Comparison of ENCODE assay signal across 9 cellular contexts in the genomic region with DNA sequence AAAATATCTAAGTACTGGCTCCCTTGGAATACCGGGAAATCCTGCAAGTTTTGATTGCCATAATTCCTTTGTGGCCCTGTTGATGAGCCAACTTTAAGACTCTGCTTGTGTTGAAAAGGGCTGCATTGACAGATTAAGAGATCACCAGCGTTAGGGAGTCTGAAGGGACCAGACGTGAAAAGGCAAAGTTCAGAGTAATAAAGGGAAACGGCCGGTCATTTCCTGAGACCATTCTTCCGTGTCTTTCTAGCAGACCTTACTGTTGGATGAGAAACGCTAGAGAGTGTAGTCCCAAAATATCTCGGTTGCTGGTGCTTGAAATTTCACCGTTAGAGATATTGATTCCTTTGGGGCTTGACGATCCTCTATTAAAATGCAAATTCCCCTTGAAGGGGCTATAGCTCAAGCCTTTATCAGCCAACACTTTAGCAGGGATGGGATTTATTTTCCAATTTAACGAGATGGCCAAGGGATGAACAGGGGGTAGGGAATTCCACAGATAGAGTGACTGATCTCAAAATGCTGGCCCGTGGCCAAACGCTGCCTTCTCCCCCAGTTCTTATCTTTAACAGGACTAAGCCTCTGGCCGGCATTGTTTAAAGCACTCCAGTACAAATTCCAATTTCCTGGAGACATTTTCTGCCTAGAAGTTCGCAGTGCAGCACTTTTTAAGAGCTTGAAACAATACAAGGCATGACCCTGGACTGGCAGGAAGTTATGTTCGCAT.
DNase-seq lines count a peak whose midpoint lies in the region; ATAC-seq and TF ChIP-seq lines count a peak whose summit lies in the region.
"Had no signal": no experiment of that assay in that cellular context is flagged by ENCODE, and none has a peak within 500 bp of the region (broad histone marks: within the 10 kb centered on the region; RNA-seq: fewer than 3 reads in every experiment).

No MANE protein-coding gene starts in this region.

- POLR2A ChIA-PET in activated CD8-positive, alpha-beta T cell treated with anti-CD3 and anti-CD28 coated beads, Interleukin-2, amount 10 ng/mL, durations not matched to agents 7 days and 5 days (lab: Charles Lee): no interaction called here
- POLR2A ChIA-PET in activated CD8-positive, alpha-beta T cell treated with anti-CD3 and anti-CD28 coated beads for 36 hours (lab: Charles Lee): no interaction called here
- POLR2A ChIA-PET in WTC11 (lab: Charles Lee): interaction anchor here (0.7 kb wide), 1 partner anchor 28 kb away, joined by 3 read pairs; no protein-coding TSS in a partner anchor

- TF ChIP-seq CTCF in activated CD8-positive, alpha-beta T cell treated with anti-CD3 and anti-CD28 coated beads for 36 hours (IDR thresholded peaks at IDR 0.05): no peak
- TF ChIP-seq CTCF in WTC11 (IDR thresholded peaks at IDR 0.05) (no peak), smooth muscle cell (IDR thresholded peaks at IDR 0.05; ENCODE audit: borderline replicate concordance, insufficient read depth, poor library complexity, severe bottlenecking) (no peak)

- peaks cover 3% of the 10 kb centered on the region for H3K36me3 Mint-ChIP-seq in activated CD8-positive, alpha-beta T cell treated with anti-CD3 and anti-CD28 coated beads, Interleukin-2, amount 10 ng/mL, durations not matched to agents 7 days and 5 days (ENCODE audit: low read depth)
- H3K36me3 Mint-ChIP-seq in activated CD8-positive, alpha-beta T cell treated with anti-CD3 and anti-CD28 coated beads for 36 hours (ENCODE audit: low read depth): no peaks in the 10 kb centered on the region
- H3K36me3 Mint-ChIP-seq in WTC11: peaks cover 1% of the 10 kb centered on the region; the same call in 1 of the 2 replicates
- no peaks in the 10 kb centered on the region for H3K36me3 Mint-ChIP-seq in stimulated activated effector memory CD8-positive, alpha-beta T cell treated with anti-CD3 and anti-CD28 coated beads, Interleukin-12 subunit alpha, Interleukin-12 subunit beta, amount 100 ng/mL, for 72 hours

- no peak overlapping the region for H2AFZ ChIP-seq in smooth muscle cell (ENCODE audit: low read depth)

- no peak for ATAC-seq in activated CD8-positive, alpha-beta T cell treated with anti-CD3 and anti-CD28 coated beads, Interleukin-2, amount 10 ng/mL, durations not matched to agents 7 days and 5 days
- no peak for ATAC-seq in activated CD8-positive, alpha-beta T cell treated with anti-CD3 and anti-CD28 coated beads for 36 hours
- no peak for ATAC-seq in WTC11
- ATAC-seq in stimulated activated effector memory CD8-positive, alpha-beta T cell treated with anti-CD3 and anti-CD28 coated beads, Interleukin-12 subunit alpha, Interleukin-12 subunit beta, amount 100 ng/mL, for 72 hours: no peak

- no peaks in the 10 kb centered on the region for H3K9me3 ChIP-seq in iPS-20b (ENCODE audit: insufficient read depth, low read depth, low read length)
- no peaks in the 10 kb centered on the region for H3K9me3 ChIP-seq in smooth muscle cell (replicated peaks; ENCODE audit: low read depth)

- no peaks in the 10 kb centered on the region for H3K9me3 Mint-ChIP-seq in activated CD8-positive, alpha-beta T cell treated with anti-CD3 and anti-CD28 coated beads, Interleukin-2, amount 10 ng/mL, durations not matched to agents 7 days and 5 days (ENCODE audit: insufficient read depth)
- no peaks in the 10 kb centered on the region for H3K9me3 Mint-ChIP-seq in activated CD8-positive, alpha-beta T cell treated with anti-CD3 and anti-CD28 coated beads for 36 hours
- H3K9me3 Mint-ChIP-seq in WTC11: peaks cover 8% of the 10 kb centered on the region
- no peaks in the 10 kb centered on the region for H3K9me3 Mint-ChIP-seq in stimulated activated effector memory CD8-positive, alpha-beta T cell treated with anti-CD3 and anti-CD28 coated beads, Interleukin-12 subunit alpha, Interleukin-12 subunit beta, amount 100 ng/mL, for 72 hours

- H3K4me1 Mint-ChIP-seq in activated CD8-positive, alpha-beta T cell treated with anti-CD3 and anti-CD28 coated beads, Interleukin-2, amount 10 ng/mL, durations not matched to agents 7 days and 5 days (ENCODE audit: low read depth): peaks cover 8% of the 10 kb centered on the region
- no peaks in the 10 kb centered on the region for H3K4me1 Mint-ChIP-seq in activated CD8-positive, alpha-beta T cell treated with anti-CD3 and anti-CD28 coated beads for 36 hours (ENCODE audit: low read depth)
- peaks cover 31% of the 10 kb centered on the region for H3K4me1 Mint-ChIP-seq in WTC11
- H3K4me1 Mint-ChIP-seq in stimulated activated effector memory CD8-positive, alpha-beta T cell treated with anti-CD3 and anti-CD28 coated beads, Interleukin-12 subunit alpha, Interleukin-12 subunit beta, amount 100 ng/mL, for 72 hours: no peaks in the 10 kb centered on the region

- WGBS in smooth muscle cell (ENCODE audit: low lambda C conversion rate): 4% methylated on average over 16 of the region's 16 CpGs

- no peaks in the 10 kb centered on the region for H4K20me1 ChIP-seq in smooth muscle cell (ENCODE audit: low read depth)

- no peaks in the 10 kb centered on the region for H3F3A ChIP-seq in smooth muscle cell (ENCODE audit: low read depth)

- no peaks in the 10 kb centered on the region for H3K79me2 ChIP-seq in smooth muscle cell (ENCODE audit: low read depth)

- H3K27me3 Mint-ChIP-seq in activated CD8-positive, alpha-beta T cell treated with anti-CD3 and anti-CD28 coated beads, Interleukin-2, amount 10 ng/mL, durations not matched to agents 7 days and 5 days (ENCODE audit: low read depth): peaks cover 47% of the 10 kb centered on the region
- peaks cover 52% of the 10 kb centered on the region for H3K27me3 Mint-ChIP-seq in activated CD8-positive, alpha-beta T cell treated with anti-CD3 and anti-CD28 coated beads for 36 hours
- H3K27me3 Mint-ChIP-seq in WTC11 (ENCODE audit: low read depth): peaks cover 42% of the 10 kb centered on the region

- H3K4me3 Mint-ChIP-seq in activated CD8-positive, alpha-beta T cell treated with anti-CD3 and anti-CD28 coated beads, Interleukin-2, amount 10 ng/mL, durations not matched to agents 7 days and 5 days: peak overlapping the region; percentile 42
- H3K4me3 Mint-ChIP-seq in activated CD8-positive, alpha-beta T cell treated with anti-CD3 and anti-CD28 coated beads for 36 hours: no peak overlapping the region
- H3K4me3 Mint-ChIP-seq in WTC11: peak overlapping the region; percentile 72
- no peak overlapping the region for H3K4me3 Mint-ChIP-seq in stimulated activated effector memory CD8-positive, alpha-beta T cell treated with anti-CD3 and anti-CD28 coated beads, Interleukin-12 subunit alpha, Interleukin-12 subunit beta, amount 100 ng/mL, for 72 hours

- H3K9ac ChIP-seq in iPS-20b (ENCODE audit: low read depth, low read length) (peak overlapping the region; percentile 35; the same call in 1 of the 2 replicates), smooth muscle cell (ENCODE audit: low read depth) (no peak overlapping the region)

- peak overlapping the region; percentile 91 for H3K4me2 ChIP-seq in smooth muscle cell

- intact Hi-C loops in activated CD8-positive, alpha-beta T cell treated with anti-CD3 and anti-CD28 coated beads for 36 hours (cut with micrococcal nuclease): no loop called here

- peaks cover 63% of the 10 kb centered on the region for H3K27me3 ChIP-seq in iPS-20b (ENCODE audit: insufficient read depth, low read length)
- peaks cover 72% of the 10 kb centered on the region for H3K27me3 ChIP-seq in smooth muscle cell (ENCODE audit: low read depth)

- H3K27ac ChIP-seq in iPS-20b (ENCODE audit: low read length) (no peak overlapping the region), smooth muscle cell (ENCODE audit: low read depth) (no peak overlapping the region)
- H3K27ac ChIP-seq: C4-2B had no signal

- no peaks in the 10 kb centered on the region for H3K36me3 ChIP-seq in iPS-20b (ENCODE audit: insufficient read depth, low read depth, low read length)
- H3K36me3 ChIP-seq in smooth muscle cell (ENCODE audit: low read depth): no peaks in the 10 kb centered on the region

- H3K27ac Mint-ChIP-seq in activated CD8-positive, alpha-beta T cell treated with anti-CD3 and anti-CD28 coated beads, Interleukin-2, amount 10 ng/mL, durations not matched to agents 7 days and 5 days: peak overlapping the region; percentile 20
- H3K27ac Mint-ChIP-seq in activated CD8-positive, alpha-beta T cell treated with anti-CD3 and anti-CD28 coated beads for 36 hours: no peak overlapping the region
- no peak overlapping the region for H3K27ac Mint-ChIP-seq in WTC11
- H3K27ac Mint-ChIP-seq in stimulated activated effector memory CD8-positive, alpha-beta T cell treated with anti-CD3 and anti-CD28 coated beads, Interleukin-12 subunit alpha, Interleukin-12 subunit beta, amount 100 ng/mL, for 72 hours: no peak overlapping the region

- DNase-seq in activated CD8-positive, alpha-beta T cell treated with anti-CD3 and anti-CD28 coated beads, Interleukin-2, amount 10 ng/mL, durations not matched to agents 7 days and 5 days: no peak
- DNase-seq in activated CD8-positive, alpha-beta T cell treated with anti-CD3 and anti-CD28 coated beads for 36 hours: no peak
- DNase-seq in WTC11 (ENCODE audit: low spot score) (no peak), smooth muscle cell (lab: John Stamatoyannopoulos, UW; ENCODE audit: unreplicated experiment) (no peak), NCI-H510A treated with DMSO at 0.1 percent for 48 hours (lab: John Stamatoyannopoulos, UW) (no peak)
- no peak for DNase-seq in activated CD4-positive, alpha-beta T cell treated with anti-CD3 and anti-CD28 coated beads, Interleukin-2, amount 50 U/mL, for 1 hour
- no peak for DNase-seq in stimulated activated effector memory CD8-positive, alpha-beta T cell treated with anti-CD3 and anti-CD28 coated beads, Interleukin-12 subunit alpha, Interleukin-12 subunit beta, amount 100 ng/mL, for 72 hours (ENCODE audit: low spot score in 2 of 2)

- H3K4me1 ChIP-seq in iPS-20b (ENCODE audit: insufficient read depth, low read length) (peaks cover 20% of the 10 kb centered on the region), smooth muscle cell (ENCODE audit: low read depth) (peaks cover 15% of the 10 kb centered on the region)

- CTCF ChIA-PET in activated CD8-positive, alpha-beta T cell treated with anti-CD3 and anti-CD28 coated beads, Interleukin-2, amount 10 ng/mL, durations not matched to agents 7 days and 5 days (lab: Charles Lee): no interaction called here
- CTCF ChIA-PET in activated CD8-positive, alpha-beta T cell treated with anti-CD3 and anti-CD28 coated beads for 36 hours (lab: Charles Lee): no interaction called here
- CTCF ChIA-PET in WTC11 (lab: Charles Lee): interaction anchor here (1.3 kb wide), 1 partner anchor 120 kb away, joined by 3 read pairs; no protein-coding TSS in a partner anchor

- peak overlapping the region; percentile 72 for H3K4me3 ChIP-seq in iPS-20b (ENCODE audit: low read length)
- H3K4me3 ChIP-seq in smooth muscle cell: peak overlapping the region; percentile 53

Comparison
In these comparisons a context has a peak if more than half of its experiments do, and no peak if none do; other contexts are left out.
1. H3K4me3 Mint-ChIP-seq: peak in activated CD8-positive, alpha-beta T cell treated with anti-CD3 and anti-CD28 coated beads, Interleukin-2, amount 10 ng/mL, durations not matched to agents 7 days and 5 days (single experiment) and WTC11 (single experiment); none in activated CD8-positive, alpha-beta T cell treated with anti-CD3 and anti-CD28 coated beads for 36 hours (single experiment) and stimulated activated effector memory CD8-positive, alpha-beta T cell treated with anti-CD3 and anti-CD28 coated beads, Interleukin-12 subunit alpha, Interleukin-12 subunit beta, amount 100 ng/mL, for 72 hours (single experiment).